Comparison of ENCODE assay signal across 2 cellular contexts in genomic region chr1:75764057-75764655, GRCh38.
TF ChIP-seq lines count a peak whose summit lies in the region.

No MANE protein-coding gene starts in this region.

TF ChIP-seq in GM12891, 5 proteins besides CTCF, POLR2A, EP300 and RAD21:
- TF ChIP-seq POLR2AphosphoS5 (IDR thresholded peaks at IDR 0.05; ENCODE audit: low read depth, low read length) = no peak
- TF ChIP-seq PAX5 (IDR thresholded peaks at IDR 0.05; ENCODE audit: insufficient read depth, low read length, severe bottlenecking) = no peak
- TF ChIP-seq SPI1 (IDR thresholded peaks at IDR 0.05; ENCODE audit: low read depth, low read length) = no peak
- no peak for TF ChIP-seq TAF1 (IDR thresholded peaks at IDR 0.05; ENCODE audit: low read depth, low read length)
- TF ChIP-seq POU2F2 (IDR thresholded peaks at IDR 0.05; ENCODE audit: low read depth, low read length) = no peak

TF ChIP-seq in HCT116, 20 proteins besides CTCF, POLR2A, EP300 and RAD21:
- TF ChIP-seq ATF3 (IDR thresholded peaks at IDR 0.05) (no peak), YY1 (IDR thresholded peaks at IDR 0.05; ENCODE audit: extremely low read depth, insufficient replicate concordance, low read depth, low read length) (no peak), JUND (IDR thresholded peaks at IDR 0.05) (no peak), SP1 (IDR thresholded peaks at IDR 0.05; ENCODE audit: low read depth) (no peak), TCF7L2 (IDR thresholded peaks at IDR 0.05; ENCODE audit: borderline replicate concordance, extremely low read depth, insufficient read depth, insufficient read length) (no peak), CEBPB (IDR thresholded peaks at IDR 0.05; ENCODE audit: low read depth) (no peak), EZH2 (IDR thresholded peaks at IDR 0.05) (no peak), ZFX (IDR thresholded peaks at IDR 0.05) (no peak), FOSL1 (IDR thresholded peaks at IDR 0.05; ENCODE audit: low read depth) (no peak), EGR1 (IDR thresholded peaks at IDR 0.05; ENCODE audit: low read depth) (no peak), SRF (IDR thresholded peaks at IDR 0.05; ENCODE audit: low read depth) (no peak), ELF1 (IDR thresholded peaks at IDR 0.05; ENCODE audit: borderline replicate concordance, low read depth) (no peak), CBX3 (IDR thresholded peaks at IDR 0.05; ENCODE audit: low read depth) (no peak)
- TF ChIP-seq, protein P1, sequence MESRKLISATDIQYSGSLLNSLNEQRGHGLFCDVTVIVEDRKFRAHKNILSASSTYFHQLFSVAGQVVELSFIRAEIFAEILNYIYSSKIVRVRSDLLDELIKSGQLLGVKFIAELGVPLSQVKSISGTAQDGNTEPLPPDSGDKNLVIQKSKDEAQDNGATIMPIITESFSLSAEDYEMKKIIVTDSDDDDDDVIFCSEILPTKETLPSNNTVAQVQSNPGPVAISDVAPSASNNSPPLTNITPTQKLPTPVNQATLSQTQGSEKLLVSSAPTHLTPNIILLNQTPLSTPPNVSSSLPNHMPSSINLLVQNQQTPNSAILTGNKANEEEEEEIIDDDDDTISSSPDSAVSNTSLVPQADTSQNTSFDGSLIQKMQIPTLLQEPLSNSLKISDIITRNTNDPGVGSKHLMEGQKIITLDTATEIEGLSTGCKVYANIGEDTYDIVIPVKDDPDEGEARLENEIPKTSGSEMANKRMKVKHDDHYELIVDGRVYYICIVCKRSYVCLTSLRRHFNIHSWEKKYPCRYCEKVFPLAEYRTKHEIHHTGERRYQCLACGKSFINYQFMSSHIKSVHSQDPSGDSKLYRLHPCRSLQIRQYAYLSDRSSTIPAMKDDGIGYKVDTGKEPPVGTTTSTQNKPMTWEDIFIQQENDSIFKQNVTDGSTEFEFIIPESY (IDR thresholded peaks at IDR 0.05; ENCODE audit: extremely low read depth, insufficient replicate concordance, low read length) = no peak
- TF ChIP-seq, protein P2, sequence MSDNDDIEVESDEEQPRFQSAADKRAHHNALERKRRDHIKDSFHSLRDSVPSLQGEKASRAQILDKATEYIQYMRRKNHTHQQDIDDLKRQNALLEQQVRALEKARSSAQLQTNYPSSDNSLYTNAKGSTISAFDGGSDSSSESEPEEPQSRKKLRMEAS (IDR thresholded peaks at IDR 0.05) = no peak
TF ChIP-seq in HCT116: peak in this region for 0.
